8 cellular contexts compared by ENCODE assay signal in the genomic region with DNA sequence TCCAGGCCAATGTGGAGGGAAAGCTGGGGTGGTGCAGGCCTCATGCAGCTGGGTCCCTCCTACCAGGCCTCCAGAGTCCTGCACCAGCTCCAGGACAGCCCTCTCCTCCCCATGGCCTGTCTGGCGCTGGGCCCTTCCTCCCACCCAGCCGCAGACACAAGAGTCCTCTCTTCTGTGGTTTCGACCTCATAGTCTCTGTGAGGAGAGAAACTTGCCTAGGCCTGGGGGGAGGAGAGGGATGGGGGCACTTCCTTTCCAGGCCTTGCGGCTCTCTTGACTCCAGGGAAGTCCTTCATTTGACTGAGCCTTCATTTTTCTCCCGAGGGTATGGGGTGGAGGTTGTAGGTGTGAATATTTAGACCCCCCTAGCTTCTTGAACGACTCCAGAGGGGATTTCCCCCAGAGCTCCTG. TPM values are rescaled to one million over a fixed set of nuclear protein-coding genes. Genes with fewer than 3 reads are reported as not detected.
A peak's percentile ranks its signal among the peaks of the same experiment; 100 is the strongest.
DNase-seq lines count a peak whose midpoint lies in the region; ATAC-seq, FAIRE-seq and TF ChIP-seq lines count a peak whose summit lies in the region.

No MANE protein-coding gene starts in this region.

- DNase-seq in EL, result peak; percentile 81
- DNase-seq in SK-MEL-5 (ENCODE audit: low read depth, low spot score), result peak; percentile 47
- peak; percentile 74 for DNase-seq in fibroblast of villous mesenchyme (ENCODE audit: low read depth)
- DNase-seq in pancreas, result peak in 1 of 6 donors; percentile 51
- no peak for DNase-seq in NCI-H1092 (lab: John Stamatoyannopoulos, UW)
- no peak for DNase-seq in CD14-positive monocyte (ENCODE audit: low spot score)

- no peaks in the 10 kb centered on the region for H3K9me3 ChIP-seq in pancreas

- WGBS in pancreas, 2 donors, result 59 to 70% methylated on average over 6 of the region's 6 CpGs

- peak overlapping the region in 2 of 4 donors; percentile 87 for H3K27ac ChIP-seq in pancreas

- no peak for FAIRE-seq in pancreas (lab: Jason Lieb, UNC)

- peaks cover 29 to 30% of the 10 kb centered on the region in 2 donors for H3K36me3 Mint-ChIP-seq in CD14-positive monocyte

- H3K4me3 ChIP-seq in fibroblast of villous mesenchyme (ENCODE audit: low read depth, low read length) (peak overlapping the region; percentile 97), pancreas (peak overlapping the region in 3 of 4 donors; percentile 38 to 90 (median 80))

- H3K36me3 ChIP-seq in pancreas, result peaks cover 0 to 24% (median 15%) of the 10 kb centered on the region in 3 donors

- in situ Hi-C loops in SK-MEL-5 (cut with HindIII; ENCODE audit: low pct_unique_long_range_greater_than_20kb, low sequenced_read_pairs), result no loop called here

- H3K4me1 Mint-ChIP-seq in CD14-positive monocyte, result peaks cover 38% of the 10 kb centered on the region

- H3K27ac Mint-ChIP-seq in CD14-positive monocyte, result peak overlapping the region in 1 of 7 donors; percentile 60

- H3K27me3 ChIP-seq in pancreas, result no peaks in the 10 kb centered on the region

- intact Hi-C loops in pancreas (cut with DNase I) (no loop called here), CD14-positive monocyte (cut with micrococcal nuclease) (no loop called here)

- peak in 2 of 4 donors; percentile 4 to 25 for ATAC-seq in pancreas
- ATAC-seq in GM21390 (IDR thresholded peaks at IDR 0.05; ENCODE audit: unreplicated experiment), result no peak
- no peak for ATAC-seq in HG02763 (IDR thresholded peaks at IDR 0.05; ENCODE audit: unreplicated experiment)

- H3K9me3 Mint-ChIP-seq in CD14-positive monocyte, result peaks cover 3 to 12% (median 7%) of the 10 kb centered on the region in 7 donors

- peaks cover 23 to 36% (median 25%) of the 10 kb centered on the region in 3 donors for H3K27me3 Mint-ChIP-seq in CD14-positive monocyte (ENCODE audit: low read depth in 3 of 3)

- H3K4me3 Mint-ChIP-seq in CD14-positive monocyte, result peak overlapping the region in 1 of 2 donors; percentile 46

- H3K4me1 ChIP-seq in pancreas, result peaks cover 0 to 16% (median 0%) of the 10 kb centered on the region in 3 donors

- TF ChIP-seq CTCF in fibroblast of villous mesenchyme (IDR thresholded peaks at IDR 0.05; ENCODE audit: insufficient read depth, low read depth, low read length) (no peak), pancreas (IDR thresholded peaks at IDR 0.05) (no peak), CD14-positive monocyte (IDR thresholded peaks at IDR 0.05) (no peak)

RNA-seq across cellular contexts. Expression of a gene that starts 2.3 kb away (rescaled TPM):
- total RNA-seq in SK-MEL-5 (2014; rRNA removed; shearing (Covaris generic)), result 138 and 143 TPM in 2 replicates
- polyA plus RNA-seq in SK-MEL-5 (2015; cell fraction: cytosol; rRNA removed), result 169 and 195 TPM in 2 replicates
- 94.0 and 104 TPM in 2 replicates for polyA plus RNA-seq in SK-MEL-5 (2015; cell fraction: nucleus; rRNA removed)
- 188 and 327 TPM in 2 replicates for total RNA-seq in fibroblast of villous mesenchyme
- total RNA-seq in pancreas, result 100 to 1,000 TPM in 1 of 6 donors, 10 to 100 TPM in 5; 21.5 to 146 (median 34.0) TPM
- polyA plus RNA-seq in pancreas, result 10 to 100 TPM; 18.7 to 61.8 TPM
- polyA plus RNA-seq in CD14-positive monocyte, result under 1 TPM; 0.14 to 0.44 TPM

RNA-seq across cellular contexts. Expression of a gene that starts 8.9 kb away (rescaled TPM):
- 43.9 and 65.2 TPM in 2 replicates for total RNA-seq in SK-MEL-5 (2014; rRNA removed; shearing (Covaris generic))
- polyA plus RNA-seq in SK-MEL-5 (2015; cell fraction: cytosol; rRNA removed), result 36.3 and 49.9 TPM in 2 replicates
- 31.1 and 39.0 TPM in 2 replicates for polyA plus RNA-seq in SK-MEL-5 (2015; cell fraction: nucleus; rRNA removed)
- 58.3 and 82.5 TPM in 2 replicates for total RNA-seq in fibroblast of villous mesenchyme
- total RNA-seq in pancreas, result 10 to 100 TPM; 29.1 to 47.6 (median 43.0) TPM
- polyA plus RNA-seq in pancreas, result 10 to 100 TPM; 57.1 to 85.0 TPM
- 100 to 1,000 TPM; 130 to 164 TPM for polyA plus RNA-seq in CD14-positive monocyte

RNA-seq across cellular contexts. Expression of a gene that starts 23.4 kb away (rescaled TPM):
- 0.82 and 1.5 TPM in 2 replicates for total RNA-seq in SK-MEL-5 (2014; rRNA removed; shearing (Covaris generic))
- 1.4 and 3.4 TPM in 2 replicates for polyA plus RNA-seq in SK-MEL-5 (2015; cell fraction: cytosol; rRNA removed)
- polyA plus RNA-seq in SK-MEL-5 (2015; cell fraction: nucleus; rRNA removed), result 0.91 and 1.8 TPM in 2 replicates
- total RNA-seq in fibroblast of villous mesenchyme, result 3.9 and 5.5 TPM in 2 replicates
- total RNA-seq in pancreas, result 10 to 100 TPM in 1 of 6 donors, 1 to 10 TPM in 5; 2.9 to 13.1 (median 5.7) TPM
- 1 to 10 TPM; 4.9 to 9.9 TPM for polyA plus RNA-seq in pancreas
- 100 to 1,000 TPM; 262 to 371 TPM for polyA plus RNA-seq in CD14-positive monocyte

RNA-seq across cellular contexts. Expression of a gene that starts 32.9 kb away (rescaled TPM):
- 31.6 and 31.9 TPM in 2 replicates for total RNA-seq in SK-MEL-5 (2014; rRNA removed; shearing (Covaris generic))
- polyA plus RNA-seq in SK-MEL-5 (2015; cell fraction: cytosol; rRNA removed), result 94.4 and 118 TPM in 2 replicates
- polyA plus RNA-seq in SK-MEL-5 (2015; cell fraction: nucleus; rRNA removed), result 14.7 and 15.8 TPM in 2 replicates
- total RNA-seq in fibroblast of villous mesenchyme, result 104 and 108 TPM in 2 replicates
- total RNA-seq in pancreas, result 10 to 100 TPM; 49.5 to 86.2 (median 52.5) TPM
- polyA plus RNA-seq in pancreas, result 10 to 100 TPM; 14.7 to 22.7 TPM
- polyA plus RNA-seq in CD14-positive monocyte, result 10 to 100 TPM; 39.0 to 51.5 TPM

RNA-seq across cellular contexts. Expression of a gene that starts 44.4 kb away (rescaled TPM):
- not detected in 2 replicates for total RNA-seq in SK-MEL-5 (2014; rRNA removed; shearing (Covaris generic))
- polyA plus RNA-seq in SK-MEL-5 (2015; cell fraction: cytosol; rRNA removed), result not detected in 2 replicates
- polyA plus RNA-seq in SK-MEL-5 (2015; cell fraction: nucleus; rRNA removed), result not detected in 2 replicates
- under 0.01 and 0.43 TPM in 2 replicates for total RNA-seq in fibroblast of villous mesenchyme
- under 1 TPM in 5 of 6 donors, not detected in 1; 0.16 to 0.41 (median 0.28) TPM for total RNA-seq in pancreas
- 1 to 10 TPM in 1 of 2 donors, under 1 TPM in 1; 0.72 to 2.5 TPM for polyA plus RNA-seq in pancreas
- not detected for polyA plus RNA-seq in CD14-positive monocyte

Comparison
In these comparisons a context has a peak if more than half of its experiments do, and no peak if none do; other contexts are left out.
1. DNase-seq: peak in EL (single experiment), SK-MEL-5 (single experiment) and fibroblast of villous mesenchyme (single experiment); none in NCI-H1092 (single experiment) and CD14-positive monocyte (single experiment).